10 cellular contexts compared by ENCODE assay signal in the genomic region with DNA sequence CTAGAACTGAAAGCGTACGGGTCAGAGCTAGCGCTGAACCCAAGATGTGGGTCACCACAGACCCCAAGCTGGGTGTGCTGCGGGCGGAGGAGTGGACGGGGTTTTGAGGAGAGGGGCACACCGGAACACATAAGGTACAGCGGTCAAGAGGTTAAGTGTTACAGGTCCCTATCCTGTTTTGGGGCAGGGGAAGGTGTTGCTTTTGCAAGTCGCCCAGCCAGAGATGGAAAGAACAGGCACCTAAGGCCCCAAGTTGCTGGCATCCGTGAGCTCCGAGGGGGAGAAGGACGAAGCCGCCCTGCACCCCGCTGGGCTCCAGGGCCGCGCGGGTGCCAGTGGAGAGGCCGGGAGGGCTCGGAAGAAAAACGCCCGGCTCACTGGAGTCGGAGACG. TPM values are rescaled to one million over a fixed set of nuclear protein-coding genes. Genes with fewer than 3 reads are reported as not detected.
DNase-seq lines count a peak whose midpoint lies in the region; ATAC-seq, FAIRE-seq and TF ChIP-seq lines count a peak whose summit lies in the region.
"Had no signal": no experiment of that assay in that cellular context is flagged by ENCODE, and none has a peak within 500 bp of the region (broad histone marks: within the 10 kb centered on the region; RNA-seq: fewer than 3 reads in every experiment).

No MANE protein-coding gene starts in this region.

- no peaks in the 10 kb centered on the region for H3K4me1 ChIP-seq in cardiac muscle cell (ENCODE audit: low read depth)
- H3K4me1 ChIP-seq in duodenal mucosa (ENCODE audit: control insufficient read depth in 1 of 2, insufficient read depth in 2 of 2, low read length in 2 of 2): peaks cover 8 to 15% of the 10 kb centered on the region in 2 donors
- H3K4me1 ChIP-seq in muscle layer of colon (ENCODE audit: insufficient read depth, low read length): no peaks in the 10 kb centered on the region
- peaks cover 13 to 23% (median 19%) of the 10 kb centered on the region in 4 donors for H3K4me1 ChIP-seq in upper lobe of left lung

- H3K27ac ChIP-seq in cardiac muscle cell (no peak overlapping the region), duodenal mucosa (ENCODE audit: low read depth, low read length) (no peak overlapping the region), muscle layer of colon (ENCODE audit: low read depth, low read length) (peak overlapping the region; percentile 30), upper lobe of left lung (peak overlapping the region; percentile 58 to 89 (median 79))
- H3K27ac ChIP-seq: WERI-Rb-1 had no signal

- H3K36me3 ChIP-seq in cardiac muscle cell (no peaks in the 10 kb centered on the region), duodenal mucosa (ENCODE audit: control insufficient read depth in 1 of 2, insufficient read depth in 2 of 2, low read length in 2 of 2) (no peaks in the 10 kb centered on the region), muscle layer of colon (ENCODE audit: insufficient read depth, low read length) (no peaks in the 10 kb centered on the region), upper lobe of left lung (no peaks in the 10 kb centered on the region)
- H3K36me3 ChIP-seq: WERI-Rb-1 had no signal

- H3K9ac ChIP-seq in duodenal mucosa (ENCODE audit: low read depth in 1 of 2, low read length in 2 of 2) (no peak overlapping the region), muscle layer of colon (ENCODE audit: low read length) (no peak overlapping the region)

- ATAC-seq in upper lobe of left lung (ENCODE audit: low FRiP score in 2 of 2): no peak

- intact Hi-C loops in cardiac septum (cut with DNase I): loop anchor here (10.0 kb wide), 1 partner anchor 132 kb away; no protein-coding TSS in a partner anchor

- no peak for FAIRE-seq in HTR-8/SVneo (lab: Jason Lieb, UNC)

- DNase-seq in cardiac muscle cell (ENCODE audit: low read depth in 1 of 2, low spot score in 1 of 2) (no peak), cardiac septum (ENCODE audit: low spot score) (no peak), upper lobe of left lung (no peak), HCEC 1CT (no peak), OCI-M2 (lab: John Stamatoyannopoulos, UW; ENCODE audit: unreplicated experiment) (no peak), HTR-8/SVneo (ENCODE audit: insufficient read length, low spot score) (no peak)
- DNase-seq: MV-4-11 had no signal

- peaks cover 60% of the 10 kb centered on the region for H3K27me3 ChIP-seq in cardiac muscle cell
- H3K27me3 ChIP-seq in duodenal mucosa (ENCODE audit: control insufficient read depth in 1 of 2, insufficient read depth in 2 of 2, low read length in 2 of 2): peaks cover 13 to 21% of the 10 kb centered on the region in 2 donors
- no peaks in the 10 kb centered on the region for H3K27me3 ChIP-seq in muscle layer of colon (ENCODE audit: control insufficient read depth in 1 of 2, insufficient read depth in 2 of 2, low read length in 2 of 2)
- peaks cover 0 to 4% (median 2%) of the 10 kb centered on the region in 4 donors for H3K27me3 ChIP-seq in upper lobe of left lung

- no peak for TF ChIP-seq POLR2A in upper lobe of left lung (IDR thresholded peaks at IDR 0.05)

- WGBS in upper lobe of left lung, 2 donors: 54 to 92% methylated on average over 9 to 16 of the region's 23 CpGs

- peak overlapping the region; percentile 19 for H3K4me3 ChIP-seq in cardiac muscle cell
- H3K4me3 ChIP-seq in duodenal mucosa (ENCODE audit: low read depth in 1 of 2, low read length in 2 of 2): peak overlapping the region; percentile 73 to 79
- peak overlapping the region; percentile 68 to 74 for H3K4me3 ChIP-seq in muscle layer of colon (ENCODE audit: low read depth in 1 of 2, low read length in 2 of 2)
- H3K4me3 ChIP-seq in upper lobe of left lung: peak overlapping the region; percentile 19 to 70 (median 56)

- H3K9me3 ChIP-seq in cardiac muscle cell (ENCODE audit: low read depth) (no peaks in the 10 kb centered on the region), duodenal mucosa (ENCODE audit: control insufficient read depth in 1 of 2, low read length in 2 of 2) (no peaks in the 10 kb centered on the region), muscle layer of colon (ENCODE audit: low read length) (no peaks in the 10 kb centered on the region), upper lobe of left lung (no peaks in the 10 kb centered on the region)

- TF ChIP-seq CTCF in cardiac muscle cell (IDR thresholded peaks at IDR 0.05; ENCODE audit: low read depth, low read length) (no peak), upper lobe of left lung (IDR thresholded peaks at IDR 0.05) (no peak)

- no peak for TF ChIP-seq EP300 in upper lobe of left lung (IDR thresholded peaks at IDR 0.05)

RNA-seq across cellular contexts. Expression of a gene that starts 0.9 kb away (rescaled TPM):
- total RNA-seq in cardiac muscle cell (0.21 and 0.36 TPM in 2 replicates), cardiac septum (2.7 TPM), upper lobe of left lung (10 to 100 TPM in 5 of 6 donors, 1 to 10 TPM in 1; 6.0 to 28.3 (median 14.9) TPM)
- polyA plus RNA-seq in cardiac muscle cell: 0.21 and 1.2 TPM in 2 replicates

Comparison
In these comparisons a context has a peak if more than half of its experiments do, and no peak if none do; other contexts are left out.
1. H3K27ac ChIP-seq: peak in muscle layer of colon (single experiment) and upper lobe of left lung (4 of 4); none in cardiac muscle cell (single experiment) and duodenal mucosa (single experiment).
2. H3K4me3 ChIP-seq: peak in every context shown above with its lines; median percentile 76 in duodenal mucosa; 71 in muscle layer of colon; 56 in upper lobe of left lung; 19 in cardiac muscle cell.